Comparison of ENCODE assay signal across 14 cellular contexts in the genomic region with DNA sequence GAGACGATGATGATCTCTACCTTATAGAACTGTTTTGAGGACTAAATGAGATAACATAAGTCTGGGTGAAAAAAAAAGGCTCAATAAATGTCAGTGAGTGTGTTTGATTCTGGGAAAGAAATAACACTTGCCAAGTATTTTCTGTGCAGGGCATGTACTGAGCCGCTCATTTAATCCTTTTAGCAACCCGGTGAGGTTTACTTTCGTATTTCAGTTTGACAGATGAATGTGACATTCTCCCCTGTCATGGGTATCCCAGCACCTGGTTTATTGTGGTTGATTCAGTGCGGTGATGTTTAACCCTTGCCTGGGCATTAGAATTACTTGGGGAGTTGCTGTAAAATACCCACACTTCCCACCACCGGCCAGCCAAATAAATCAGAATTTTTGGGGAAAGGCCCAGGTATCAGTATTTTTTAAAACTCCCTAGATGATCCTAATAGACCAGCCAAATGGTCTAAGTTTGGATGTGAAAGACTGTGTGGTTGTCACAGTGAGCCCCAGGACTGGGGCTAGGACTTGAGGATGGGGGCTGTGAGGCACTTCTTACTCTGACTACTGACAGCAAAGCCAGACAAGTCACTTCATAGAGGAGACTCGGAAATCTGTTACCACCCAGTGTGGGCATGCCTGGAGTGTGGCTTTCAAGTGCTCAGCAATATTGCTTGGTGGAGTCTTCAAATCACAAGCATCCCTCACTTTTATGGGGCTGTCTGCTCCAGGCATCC.
DNase-seq lines count a peak whose midpoint lies in the region; TF ChIP-seq lines count a peak whose summit lies in the region.
"Had no signal": no experiment of that assay in that cellular context is flagged by ENCODE, and none has a peak within 500 bp of the region (broad histone marks: within the 10 kb centered on the region; RNA-seq: fewer than 3 reads in every experiment).

No MANE protein-coding gene starts in this region.

- TF ChIP-seq CTCF in GM12865 (IDR thresholded peaks at IDR 0.05; ENCODE audit: insufficient read depth, low read depth, low read length, missing control alignments): no peak
- TF ChIP-seq CTCF in uterus (IDR thresholded peaks at IDR 0.05): no peak

- no CpG with 5 or more reads among the region's 7 CpGs for WGBS in mesendoderm (ENCODE audit: extremely low coverage, insufficient coverage, low lambda C conversion rate)

- intact Hi-C loops in activated CD4-positive, alpha-beta memory T cell treated with anti-CD3 and anti-CD28 coated beads for 36 hours (cut with micrococcal nuclease): loop anchor here (1.0 to 10.0 kb wide), 3 partner anchors 59 to 538 kb away; no protein-coding TSS in a partner anchor
- intact Hi-C loops in uterus (cut with DNase I; ENCODE audit: low total_unique reads): no loop called here

- H2BK120ac ChIP-seq in mesendoderm (ENCODE audit: low read depth, low read length): no peak overlapping the region

- H2BK15ac ChIP-seq in mesendoderm (replicated peaks; ENCODE audit: low read depth): no peak overlapping the region

- H3K9me3 Mint-ChIP-seq in activated CD4-positive, alpha-beta memory T cell treated with anti-CD3 and anti-CD28 coated beads for 36 hours: no peaks in the 10 kb centered on the region
- H3K9me3 Mint-ChIP-seq: natural killer cell had no signal

- no peak overlapping the region for H3K27ac ChIP-seq in BLaER1
- no peak overlapping the region for H3K27ac ChIP-seq in mesendoderm (ENCODE audit: low read depth, low read length)
- H3K27ac ChIP-seq in uterus: peak overlapping the region in 1 of 2 donors; percentile 70
- H3K27ac ChIP-seq: lower lobe of right lung had no signal

- H3K79me1 ChIP-seq in mesendoderm (ENCODE audit: low read length): no peaks in the 10 kb centered on the region

- H3K18ac ChIP-seq in mesendoderm (ENCODE audit: low read length): peak overlapping the region; percentile 41

- H3K27me3 ChIP-seq in BLaER1 (no peaks in the 10 kb centered on the region), mesendoderm (ENCODE audit: insufficient read depth, low read length, poor library complexity) (no peaks in the 10 kb centered on the region), uterus (no peaks in the 10 kb centered on the region)

- CTCF ChIA-PET in activated CD4-positive, alpha-beta memory T cell treated with anti-CD3 and anti-CD28 coated beads for 36 hours (lab: Charles Lee): interaction anchor here (0.6 kb wide), 1 partner anchor 501 kb away, joined by 4 read pairs; no protein-coding TSS in a partner anchor

- peaks cover 24% of the 10 kb centered on the region for H3K4me1 Mint-ChIP-seq in activated CD4-positive, alpha-beta memory T cell treated with anti-CD3 and anti-CD28 coated beads for 36 hours (ENCODE audit: low read depth)

- no peaks in the 10 kb centered on the region for H3K36me3 ChIP-seq in BLaER1
- H3K36me3 ChIP-seq in mesendoderm (ENCODE audit: control insufficient read depth, insufficient read depth, low read length): no peaks in the 10 kb centered on the region
- no peaks in the 10 kb centered on the region for H3K36me3 ChIP-seq in uterus
- H3K36me3 ChIP-seq: lower lobe of right lung had no signal

- no peak for TF ChIP-seq POLR2A in uterus (IDR thresholded peaks at IDR 0.05)

- peaks cover 50% of the 10 kb centered on the region for H3K4me1 ChIP-seq in BLaER1
- peaks cover 12% of the 10 kb centered on the region for H3K4me1 ChIP-seq in mesendoderm (ENCODE audit: control insufficient read depth, low read depth, low read length)
- no peaks in the 10 kb centered on the region for H3K4me1 ChIP-seq in uterus

- no peak overlapping the region for H3K27ac Mint-ChIP-seq in activated CD4-positive, alpha-beta memory T cell treated with anti-CD3 and anti-CD28 coated beads for 36 hours
- H3K27ac Mint-ChIP-seq: natural killer cell had no signal

- no peaks in the 10 kb centered on the region for H4K20me1 ChIP-seq in BLaER1

- H3K36me3 Mint-ChIP-seq in activated CD4-positive, alpha-beta memory T cell treated with anti-CD3 and anti-CD28 coated beads for 36 hours: no peaks in the 10 kb centered on the region
- H3K36me3 Mint-ChIP-seq: natural killer cell had no signal

- no peak overlapping the region for H3K23ac ChIP-seq in mesendoderm (ENCODE audit: low read length)

- no peaks in the 10 kb centered on the region for H3K79me2 ChIP-seq in mesendoderm (ENCODE audit: control insufficient read depth, insufficient read depth, low read length)

- no peak overlapping the region for H3K4me3 Mint-ChIP-seq in activated CD4-positive, alpha-beta memory T cell treated with anti-CD3 and anti-CD28 coated beads for 36 hours
- H3K4me3 Mint-ChIP-seq: natural killer cell had no signal

- no peak overlapping the region for H3K4ac ChIP-seq in mesendoderm (ENCODE audit: low read depth, low read length)

- H3K27me3 Mint-ChIP-seq in activated CD4-positive, alpha-beta memory T cell treated with anti-CD3 and anti-CD28 coated beads for 36 hours: peaks cover 23% of the 10 kb centered on the region

- DNase-seq in GM12865 (ENCODE audit: low read depth) (peak; percentile 69), mesendoderm (no peak), GM19238 (ENCODE audit: insufficient read length, low spot score) (no peak), GM19240 (ENCODE audit: insufficient read length, low spot score) (no peak), uterus (no peak)
- peak; percentile 58 for DNase-seq in activated CD4-positive, alpha-beta memory T cell treated with anti-CD3 and anti-CD28 coated beads for 36 hours
- DNase-seq: amygdala; cerebellar nuclear complex; lower lobe of right lung; natural killer cell; NCI-H187; NCI-H526 treated with DMSO at 0.1 percent for 48 hours; stimulated activated CD4-positive, alpha-beta T cell treated with anti-CD3 and anti-CD28 coated beads, Interleukin-12 subunit alpha, Interleukin-12 subunit beta, amount 100 ng/mL, for 4 hours had no signal

- no peak overlapping the region for H4K8ac ChIP-seq in mesendoderm (ENCODE audit: low read depth, low read length)

- H3K4me3 ChIP-seq in BLaER1 (no peak overlapping the region), GM12865 (ENCODE audit: low read depth, low read length) (no peak overlapping the region), mesendoderm (ENCODE audit: low read length) (no peak overlapping the region), uterus (no peak overlapping the region)
- H3K4me3 ChIP-seq: lower lobe of right lung had no signal

- H3K56ac ChIP-seq in mesendoderm (ENCODE audit: low read length): peak overlapping the region; percentile 28

- H3K9me3 ChIP-seq in BLaER1 (no peaks in the 10 kb centered on the region), uterus (no peaks in the 10 kb centered on the region)
- H3K9me3 ChIP-seq: lower lobe of right lung had no signal

- H2AK5ac ChIP-seq in mesendoderm (ENCODE audit: low read length): no peak overlapping the region

- H4K5ac ChIP-seq in mesendoderm (ENCODE audit: low read length): no peak overlapping the region

- H2BK5ac ChIP-seq in mesendoderm (ENCODE audit: low read length): no peak overlapping the region

- POLR2A ChIA-PET in activated CD4-positive, alpha-beta memory T cell treated with anti-CD3 and anti-CD28 coated beads for 36 hours (lab: Charles Lee): no interaction called here

- H3K4me2 ChIP-seq in BLaER1: peak overlapping the region; percentile 36
- H3K4me2 ChIP-seq in mesendoderm (ENCODE audit: low read length): no peak overlapping the region

- no peak overlapping the region for H3K9ac ChIP-seq in BLaER1
- H3K9ac ChIP-seq in mesendoderm (ENCODE audit: low read length): no peak overlapping the region

Comparison
In these comparisons a context has a peak if more than half of its experiments do, and no peak if none do; other contexts are left out.
1. DNase-seq: peak in GM12865 (single experiment) and activated CD4-positive, alpha-beta memory T cell treated with anti-CD3 and anti-CD28 coated beads for 36 hours (single experiment); none in mesendoderm (single experiment), GM19238 (single experiment), GM19240 (single experiment) and uterus (0 of 2).